Comparison of ENCODE assay signal across 14 cellular contexts in genomic region chr9:83113445-83113844, GRCh38. TPM values are rescaled to one million over a fixed set of nuclear protein-coding genes. Genes with fewer than 3 reads are reported as not detected.
"Had no signal": no experiment of that assay in that cellular context is flagged by ENCODE, and none has a peak within 500 bp of the region (broad histone marks: within the 10 kb centered on the region; RNA-seq: fewer than 3 reads in every experiment).

No MANE protein-coding gene starts in this region.

RNA-seq across cellular contexts. Expression of gene RASEF, which starts 50.5 kb away (rescaled TPM):
- total RNA-seq: activated B cell treated with CpG ODN at 0.5 μM for 24 hours; activated CD4-positive, alpha-beta memory T cell treated with anti-CD3 and anti-CD28 coated beads for 36 hours; activated CD4-positive, alpha-beta T cell treated with anti-CD3 and anti-CD28 coated beads, Interleukin-2, amount 10 ng/mL, durations not matched to agents 24 days and 14 days; activated CD8-positive, alpha-beta memory T cell treated with anti-CD3 and anti-CD28 coated beads for 36 hours; activated CD8-positive, alpha-beta T cell treated with anti-CD3 and anti-CD28 coated beads for 36 hours; activated naive CD4-positive, alpha-beta T cell treated with anti-CD3 and anti-CD28 coated beads for 36 hours; activated naive CD4-positive, alpha-beta T cell treated with anti-CD3 and anti-CD28 coated beads, Interleukin-2, amount 50 U/mL, for 72 hours; activated naive CD8-positive, alpha-beta T cell treated with anti-CD3 and anti-CD28 coated beads for 36 hours; activated T-cell treated with anti-CD3 and anti-CD28 coated beads, Interleukin-2, amount 50 U/mL, for 72 hours; activated T-helper 1 cell treated with anti-CD3 and anti-CD28 coated beads, Interleukin-12 subunit alpha, Interleukin-12 subunit beta, Interleukin-2, Interleukin-4 antibody, amounts not matched to agents 30 ng/mL and 10 ng/mL and 1 ng/mL, durations not matched to agents 14 hours and 24 hours and 36 hours; activated T-helper 17 cell treated with anti-CD3 and anti-CD28 coated beads, Interleukin-2, amount 50 U/mL, for 72 hours; T-helper 1 cell treated with Interleukin-12 subunit alpha and Interleukin-12 subunit beta and Interleukin-4 antibody, amounts not matched to agents 30 ng/mL and 1 ng/mL, for 36 hours; T-helper 17 cell; T-helper 2 cell treated with Interferon-gamma antibody and Interleukin-4, amounts not matched to agents 100 ng/mL and 5 ng/mL, for 36 hours had no signal
